Comparison of ENCODE assay signal across 1 cellular context in genomic region chr18:11857177-11857887, GRCh38.
TF ChIP-seq lines count a peak whose summit lies in the region.

No MANE protein-coding gene starts in this region.

TF ChIP-seq in liver, 16 proteins besides CTCF, POLR2A, EP300 and RAD21 (continued from another document):
- TF ChIP-seq, protein P1, sequence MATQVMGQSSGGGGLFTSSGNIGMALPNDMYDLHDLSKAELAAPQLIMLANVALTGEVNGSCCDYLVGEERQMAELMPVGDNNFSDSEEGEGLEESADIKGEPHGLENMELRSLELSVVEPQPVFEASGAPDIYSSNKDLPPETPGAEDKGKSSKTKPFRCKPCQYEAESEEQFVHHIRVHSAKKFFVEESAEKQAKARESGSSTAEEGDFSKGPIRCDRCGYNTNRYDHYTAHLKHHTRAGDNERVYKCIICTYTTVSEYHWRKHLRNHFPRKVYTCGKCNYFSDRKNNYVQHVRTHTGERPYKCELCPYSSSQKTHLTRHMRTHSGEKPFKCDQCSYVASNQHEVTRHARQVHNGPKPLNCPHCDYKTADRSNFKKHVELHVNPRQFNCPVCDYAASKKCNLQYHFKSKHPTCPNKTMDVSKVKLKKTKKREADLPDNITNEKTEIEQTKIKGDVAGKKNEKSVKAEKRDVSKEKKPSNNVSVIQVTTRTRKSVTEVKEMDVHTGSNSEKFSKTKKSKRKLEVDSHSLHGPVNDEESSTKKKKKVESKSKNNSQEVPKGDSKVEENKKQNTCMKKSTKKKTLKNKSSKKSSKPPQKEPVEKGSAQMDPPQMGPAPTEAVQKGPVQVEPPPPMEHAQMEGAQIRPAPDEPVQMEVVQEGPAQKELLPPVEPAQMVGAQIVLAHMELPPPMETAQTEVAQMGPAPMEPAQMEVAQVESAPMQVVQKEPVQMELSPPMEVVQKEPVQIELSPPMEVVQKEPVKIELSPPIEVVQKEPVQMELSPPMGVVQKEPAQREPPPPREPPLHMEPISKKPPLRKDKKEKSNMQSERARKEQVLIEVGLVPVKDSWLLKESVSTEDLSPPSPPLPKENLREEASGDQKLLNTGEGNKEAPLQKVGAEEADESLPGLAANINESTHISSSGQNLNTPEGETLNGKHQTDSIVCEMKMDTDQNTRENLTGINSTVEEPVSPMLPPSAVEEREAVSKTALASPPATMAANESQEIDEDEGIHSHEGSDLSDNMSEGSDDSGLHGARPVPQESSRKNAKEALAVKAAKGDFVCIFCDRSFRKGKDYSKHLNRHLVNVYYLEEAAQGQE (IDR thresholded peaks at IDR 0.05), result no peak
- TF ChIP-seq SP1 (IDR thresholded peaks at IDR 0.05) (peak; percentile 73), TAF1 (conservative IDR thresholded peaks at IDR 0.05) (no peak), HNF4A (conservative IDR thresholded peaks at IDR 0.05) (peak in 1 of 2 donors; percentile 79), NR2F2 (IDR thresholded peaks at IDR 0.05) (no peak), EGR1 (IDR thresholded peaks at IDR 0.05; ENCODE audit: low read depth in 2 of 2) (no peak)
